In genomic region chr7:44547536-44548221, GRCh38 we compare ENCODE assay signal across 24 cellular contexts. TPM values are rescaled to one million over a fixed set of nuclear protein-coding genes. Genes with fewer than 3 reads are reported as not detected.
A peak's percentile ranks its signal among the peaks of the same experiment; 100 is the strongest.
DNase-seq lines count a peak whose midpoint lies in the region; ATAC-seq and TF ChIP-seq lines count a peak whose summit lies in the region.
"Had no signal": no experiment of that assay in that cellular context is flagged by ENCODE, and none has a peak within 500 bp of the region (broad histone marks: within the 10 kb centered on the region; RNA-seq: fewer than 3 reads in every experiment).

No MANE protein-coding gene starts in this region.

- H3K4me1 ChIP-seq in NT2/D1 (ENCODE audit: insufficient read depth, insufficient read length) = no peaks in the 10 kb centered on the region
- H3K4me1 ChIP-seq in naive thymus-derived CD4-positive, alpha-beta T cell (ENCODE audit: control insufficient read depth in 2 of 2, insufficient read depth in 2 of 2, low read length in 2 of 2) = no peaks in the 10 kb centered on the region
- H3K4me1 ChIP-seq in spleen = no peaks in the 10 kb centered on the region
- H3K4me1 ChIP-seq: BE2C had no signal

- DNase-seq in Daoy (ENCODE audit: low read depth) (peak; percentile 34), NT2/D1 (ENCODE audit: low read depth, low spot score) (no peak), endothelial cell (ENCODE audit: low spot score) (no peak), GM10266 (ENCODE audit: extremely low spot score) (no peak), spleen (no peak), middle frontal gyrus (ENCODE audit: extremely low spot score, low spot score) (no peak)
- DNase-seq in naive thymus-derived CD4-positive, alpha-beta T cell = no peak
- no peak for DNase-seq in activated CD4-positive, CD25-positive, alpha-beta regulatory T cell (lab: John Stamatoyannopoulos, UW)
- DNase-seq: activated CD4-positive, CD25-positive, alpha-beta regulatory T cell treated with anti-CD3 and anti-CD28 coated beads, Interleukin-2, amount 50 U/mL, for 72 hours; activated naive CD4-positive, alpha-beta T cell treated with Interleukin-2 at 50 U/mL for 16 hours; aorta; BE2C; DMS 273 treated with DMSO at 0.1 percent for 48 hours; erythroblast; H9; Karpas-422; natural killer cell; NCI-H1694 treated with DMSO at 0.1 percent for 48 hours; SHP77 treated with DMSO at 0.1 percent for 48 hours had no signal

- no peaks in the 10 kb centered on the region for H3K9me3 Mint-ChIP-seq in endothelial cell (ENCODE audit: unreplicated experiment)
- peaks cover 0 to 2% (median 0%) of the 10 kb centered on the region in 11 donors for H3K9me3 Mint-ChIP-seq in naive thymus-derived CD4-positive, alpha-beta T cell
- H3K9me3 Mint-ChIP-seq: H9; natural killer cell; T-helper 1 cell treated with Interleukin-12 subunit alpha and Interleukin-12 subunit beta and Interleukin-4 antibody, amounts not matched to agents 30 μg/mL and 1 μg/mL, for 36 hours had no signal

- CTCF ChIA-PET in naive thymus-derived CD4-positive, alpha-beta T cell (lab: Charles Lee) = no interaction called here

- no peak for ATAC-seq in naive thymus-derived CD4-positive, alpha-beta T cell
- ATAC-seq: natural killer cell had no signal

- WGBS in spleen, 5 donors = 40 to 58% (median 46%) methylated on average over 6 of the region's 6 CpGs

- TF ChIP-seq CTCF in endothelial cell (IDR thresholded peaks at IDR 0.05; ENCODE audit: unreplicated experiment) = no peak
- no peak for TF ChIP-seq CTCF in GM10266 (IDR thresholded peaks at IDR 0.05; ENCODE audit: control insufficient read depth, insufficient read depth, low read depth, missing control alignments)
- TF ChIP-seq CTCF in spleen (IDR thresholded peaks at IDR 0.05 in 8 of 11, conservative IDR thresholded peaks at IDR 0.05 in 3 of 11) = no peak

- peaks cover 7% of the 10 kb centered on the region for H3K27me3 Mint-ChIP-seq in endothelial cell (ENCODE audit: unreplicated experiment)
- H3K27me3 Mint-ChIP-seq in naive thymus-derived CD4-positive, alpha-beta T cell = peaks cover 0 to 33% (median 0%) of the 10 kb centered on the region in 5 donors

- H3K4me3 ChIP-seq in NT2/D1 (ENCODE audit: insufficient read length, low read depth) (no peak overlapping the region), spleen (no peak overlapping the region)
- no peak overlapping the region for H3K4me3 ChIP-seq in naive thymus-derived CD4-positive, alpha-beta T cell (ENCODE audit: low read length)
- H3K4me3 ChIP-seq: lung, smooth muscle cell, thoracic aorta had no signal

- peak overlapping the region; percentile 5 for H3K9ac ChIP-seq in NT2/D1 (ENCODE audit: insufficient read length, low read depth)

- no peak overlapping the region for H3K27ac ChIP-seq in naive thymus-derived CD4-positive, alpha-beta T cell (ENCODE audit: low read depth, low read length)
- no peak overlapping the region for H3K27ac ChIP-seq in spleen
- H3K27ac ChIP-seq: thoracic aorta had no signal

- H3K9me3 ChIP-seq in NT2/D1 (ENCODE audit: insufficient read depth, low read length) = no peaks in the 10 kb centered on the region
- H3K9me3 ChIP-seq in naive thymus-derived CD4-positive, alpha-beta T cell (ENCODE audit: control insufficient read depth in 2 of 3, low read length in 3 of 3) = no peaks in the 10 kb centered on the region
- H3K9me3 ChIP-seq in spleen = no peaks in the 10 kb centered on the region
- H3K9me3 ChIP-seq: BE2C, thoracic aorta had no signal

- intact Hi-C loops in naive thymus-derived CD4-positive, alpha-beta T cell (cut with micrococcal nuclease) = no loop called here
- intact Hi-C loops in spleen (cut with DNase I; ENCODE audit: low total_unique reads) = no loop called here

- H3K4me3 Mint-ChIP-seq in endothelial cell (ENCODE audit: unreplicated experiment) = no peak overlapping the region
- peak overlapping the region in 2 of 10 donors; percentile 26 to 27 for H3K4me3 Mint-ChIP-seq in naive thymus-derived CD4-positive, alpha-beta T cell
- H3K4me3 Mint-ChIP-seq: H9; natural killer cell; T-helper 1 cell treated with Interleukin-12 subunit alpha and Interleukin-12 subunit beta and Interleukin-4 antibody, amounts not matched to agents 30 μg/mL and 1 μg/mL, for 36 hours had no signal

- no peaks in the 10 kb centered on the region for H3K36me3 Mint-ChIP-seq in endothelial cell (ENCODE audit: low read depth, unreplicated experiment)
- no peaks in the 10 kb centered on the region for H3K36me3 Mint-ChIP-seq in naive thymus-derived CD4-positive, alpha-beta T cell
- H3K36me3 Mint-ChIP-seq: natural killer cell had no signal

- peak overlapping the region; percentile 90 for H3K27ac Mint-ChIP-seq in endothelial cell (ENCODE audit: unreplicated experiment)
- H3K27ac Mint-ChIP-seq in naive thymus-derived CD4-positive, alpha-beta T cell = peak overlapping the region in 5 of 9 donors; percentile 20 to 81 (median 40)
- H3K27ac Mint-ChIP-seq: H9; natural killer cell; T-helper 1 cell treated with Interleukin-12 subunit alpha and Interleukin-12 subunit beta and Interleukin-4 antibody, amounts not matched to agents 30 μg/mL and 1 μg/mL, for 36 hours had no signal

- H3K36me3 ChIP-seq in NT2/D1 (ENCODE audit: insufficient read depth, insufficient read length, low read length) (no peaks in the 10 kb centered on the region), spleen (no peaks in the 10 kb centered on the region)
- no peaks in the 10 kb centered on the region for H3K36me3 ChIP-seq in naive thymus-derived CD4-positive, alpha-beta T cell (ENCODE audit: control insufficient read depth in 2 of 3, insufficient read depth in 3 of 3, low read length in 3 of 3)
- H3K36me3 ChIP-seq: BE2C, thoracic aorta had no signal

- H3K27me3 ChIP-seq in NT2/D1 (ENCODE audit: insufficient read depth, insufficient read length) (no peaks in the 10 kb centered on the region), spleen (replicated peaks in 1 of 7) (peaks cover 0 to 4% (median 0%) of the 10 kb centered on the region in 7 donors)
- H3K27me3 ChIP-seq in naive thymus-derived CD4-positive, alpha-beta T cell (ENCODE audit: control insufficient read depth in 2 of 2, insufficient read depth in 2 of 2, low read length in 2 of 2) = no peaks in the 10 kb centered on the region

- POLR2A ChIA-PET in naive thymus-derived CD4-positive, alpha-beta T cell (lab: Charles Lee) = no interaction called here

- no peak for TF ChIP-seq POLR2A in spleen (IDR thresholded peaks at IDR 0.05)

- peaks cover 21% of the 10 kb centered on the region for H3K4me1 Mint-ChIP-seq in endothelial cell (ENCODE audit: unreplicated experiment)
- peaks cover 0 to 14% (median 6%) of the 10 kb centered on the region in 7 donors for H3K4me1 Mint-ChIP-seq in naive thymus-derived CD4-positive, alpha-beta T cell
- H3K4me1 Mint-ChIP-seq: natural killer cell had no signal

RNA-seq across cellular contexts. Expression of gene NPC1L1, which starts 6.5 kb away (rescaled TPM):
- not detected in 2 replicates for total RNA-seq in Daoy (2014; rRNA removed; shearing (Covaris generic))
- total RNA-seq in endothelial cell (ENCODE audit: unreplicated experiment) (not detected), spleen (under 1 TPM in 1 of 7 donors, not detected in 6; 0.07 TPM)
- total RNA-seq in naive thymus-derived CD4-positive, alpha-beta T cell = under 1 TPM in 4 of 5 experiments, not detected in 1; 0.11 to 0.32 (median 0.21) TPM
- not detected for polyA plus RNA-seq in naive thymus-derived CD4-positive, alpha-beta T cell
- polyA plus RNA-seq in spleen = under 1 TPM; 0.02 to 0.03 (median 0.03) TPM
- total RNA-seq: NCI-H460 had no signal

RNA-seq across cellular contexts. Expression of gene DDX56, which starts 26.0 kb away (rescaled TPM):
- total RNA-seq in Daoy (2014; rRNA removed; shearing (Covaris generic)) = 238 and 246 TPM in 2 replicates
- total RNA-seq in endothelial cell (ENCODE audit: unreplicated experiment) = 71.6 TPM
- total RNA-seq in naive thymus-derived CD4-positive, alpha-beta T cell = 100 to 1,000 TPM in 2 of 5 experiments, 10 to 100 TPM in 3; 82.8 to 124 (median 100.0) TPM
- 10 to 100 TPM; 43.6 to 65.1 TPM for polyA plus RNA-seq in naive thymus-derived CD4-positive, alpha-beta T cell
- total RNA-seq in spleen = 10 to 100 TPM; 56.1 to 78.9 (median 60.9) TPM
- 100 to 1,000 TPM in 2 of 3 donors, 10 to 100 TPM in 1; 70.0 to 130 (median 105) TPM for polyA plus RNA-seq in spleen

RNA-seq across cellular contexts. Expression of gene TMED4, which starts 34.4 kb away (rescaled TPM):
- 237 and 302 TPM in 2 replicates for total RNA-seq in Daoy (2014; rRNA removed; shearing (Covaris generic))
- total RNA-seq in endothelial cell (ENCODE audit: unreplicated experiment) (79.4 TPM), spleen (100 to 1,000 TPM in 2 of 7 donors, 10 to 100 TPM in 5; 55.4 to 105 (median 66.6) TPM)
- total RNA-seq in naive thymus-derived CD4-positive, alpha-beta T cell = 10 to 100 TPM; 70.0 to 98.5 (median 95.3) TPM
- 10 to 100 TPM; 61.6 to 93.7 TPM for polyA plus RNA-seq in naive thymus-derived CD4-positive, alpha-beta T cell
- polyA plus RNA-seq in spleen = 10 to 100 TPM; 26.1 to 34.7 (median 28.7) TPM

RNA-seq across cellular contexts. Expression of gene NUDCD3, which starts 57.2 kb away (rescaled TPM):
- 75.3 and 95.7 TPM in 2 replicates for total RNA-seq in Daoy (2014; rRNA removed; shearing (Covaris generic))
- total RNA-seq in endothelial cell (ENCODE audit: unreplicated experiment) = 97.5 TPM
- 100 to 1,000 TPM in 2 of 5 experiments, 10 to 100 TPM in 3; 79.4 to 117 (median 91.0) TPM for total RNA-seq in naive thymus-derived CD4-positive, alpha-beta T cell
- 10 to 100 TPM; 51.5 to 55.6 TPM for polyA plus RNA-seq in naive thymus-derived CD4-positive, alpha-beta T cell
- total RNA-seq in spleen = 10 to 100 TPM; 34.6 to 97.9 (median 70.0) TPM
- 10 to 100 TPM; 21.7 to 31.5 (median 23.8) TPM for polyA plus RNA-seq in spleen

RNA-seq across cellular contexts. Expression of gene OGDH, which starts 58.7 kb away (rescaled TPM):
- 66.7 and 77.5 TPM in 2 replicates for total RNA-seq in Daoy (2014; rRNA removed; shearing (Covaris generic))
- total RNA-seq in endothelial cell (ENCODE audit: unreplicated experiment) (67.1 TPM), spleen (100 to 1,000 TPM in 2 of 7 donors, 10 to 100 TPM in 5; 78.2 to 120 (median 91.6) TPM)
- 100 to 1,000 TPM in 1 of 5 experiments, 10 to 100 TPM in 4; 43.1 to 122 (median 66.3) TPM for total RNA-seq in naive thymus-derived CD4-positive, alpha-beta T cell
- 10 to 100 TPM; 20.3 to 25.0 TPM for polyA plus RNA-seq in naive thymus-derived CD4-positive, alpha-beta T cell
- polyA plus RNA-seq in spleen = 10 to 100 TPM; 15.7 to 32.3 (median 15.9) TPM
